8 cellular contexts compared by ENCODE assay signal in the genomic region with DNA sequence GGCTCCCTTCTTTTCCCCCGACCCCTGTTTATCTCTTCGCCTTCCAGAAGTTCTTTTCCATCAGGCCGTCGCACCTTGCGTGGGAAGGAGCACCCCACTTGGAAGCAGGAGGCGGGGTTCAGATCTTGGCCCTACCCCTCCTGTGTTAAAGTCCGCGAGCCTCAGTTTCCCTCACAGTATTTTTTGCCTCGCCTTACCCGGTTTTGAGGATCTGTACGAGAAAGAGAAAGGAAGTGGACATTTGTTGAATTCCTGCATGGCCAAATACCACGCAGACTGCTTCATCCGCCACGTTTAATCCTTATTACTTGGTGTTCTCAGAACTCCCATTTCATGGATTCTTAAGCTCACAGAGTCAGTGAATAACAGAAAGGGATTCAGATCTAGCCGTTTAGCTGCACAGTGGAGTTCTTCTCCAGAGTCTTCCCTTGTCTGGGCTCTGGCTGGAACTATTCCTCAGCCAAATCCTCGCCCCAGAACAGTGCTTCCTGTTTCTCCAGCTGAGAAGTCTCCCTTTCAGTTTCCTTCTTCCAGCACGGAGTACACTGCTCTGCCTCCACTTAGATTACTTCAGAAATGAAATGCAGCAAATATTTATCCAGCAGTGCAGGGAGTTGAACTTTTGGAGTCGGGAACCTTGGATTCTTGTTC. TPM values are rescaled to one million over a fixed set of nuclear protein-coding genes. Genes with fewer than 3 reads are reported as not detected.
A peak's percentile ranks its signal among the peaks of the same experiment; 100 is the strongest.
DNase-seq lines count a peak whose midpoint lies in the region; ATAC-seq and TF ChIP-seq lines count a peak whose summit lies in the region.

No MANE protein-coding gene starts in this region.

- H3K27ac ChIP-seq in thymus (ENCODE audit: low read depth) = peak overlapping the region; percentile 81

- no peaks in the 10 kb centered on the region for H3K9me3 ChIP-seq in thymus (ENCODE audit: control insufficient read depth)

- 2 to 3% methylated on average over 18 of the region's 18 CpGs for WGBS in lower leg skin, 2 donors
- 12% methylated on average over 18 of the region's 18 CpGs for WGBS in thymus

- no peaks in the 10 kb centered on the region for H3K27me3 ChIP-seq in thymus (ENCODE audit: control insufficient read depth, insufficient read depth)

- H3K36me3 ChIP-seq in thymus (ENCODE audit: control insufficient read depth, insufficient read depth) = peaks cover 4% of the 10 kb centered on the region

- DNase-seq in G401 (ENCODE audit: low spot score) (peak; percentile 36), MV-4-11 (lab: John Stamatoyannopoulos, UW) (peak; percentile 56), cerebellum (ENCODE audit: low spot score) (peak; percentile 30), lower leg skin (ENCODE audit: low spot score in 2 of 2) (peak in 1 of 2 donors; percentile 68), epidermal melanocyte (ENCODE audit: insufficient read length, low spot score) (no peak)

- peaks cover 12% of the 10 kb centered on the region for H3K4me1 ChIP-seq in thymus (ENCODE audit: control insufficient read depth, insufficient read depth, low read length)

- intact Hi-C loops in lower leg skin (cut with DNase I; ENCODE audit: low total_unique reads) = loop anchor here (5.0 kb wide), 1 partner anchor 100 kb away; no protein-coding TSS in a partner anchor

- no peak for TF ChIP-seq CTCF in lower leg skin (IDR thresholded peaks at IDR 0.05)

- H3K4me3 ChIP-seq in lower leg skin (ENCODE audit: low read depth, poor library complexity, severe bottlenecking) (peak overlapping the region; percentile 28), thymus (ENCODE audit: low read length) (peak overlapping the region; percentile 48)

- in situ Hi-C loops in G401 (cut with HindIII; ENCODE audit: low sequenced_read_pairs) = no loop called here

- TF ChIP-seq POLR2A in lower leg skin (IDR thresholded peaks at IDR 0.05) = no peak

- no peak for ATAC-seq in HG03521 (IDR thresholded peaks at IDR 0.05; ENCODE audit: unreplicated experiment)
- no peak for ATAC-seq in HG02973 (IDR thresholded peaks at IDR 0.05; ENCODE audit: unreplicated experiment)

RNA-seq across cellular contexts. Expression of a gene that starts 0.6 kb away (rescaled TPM):
- total RNA-seq in G401 (2014; rRNA removed; shearing (Covaris generic)) = 78.5 and 123 TPM in 2 replicates
- total RNA-seq in cerebellum = 19.1 TPM
- total RNA-seq in lower leg skin = 100 to 1,000 TPM; 118 to 143 (median 130) TPM
- polyA plus RNA-seq in thymus = 155 TPM

RNA-seq across cellular contexts. Expression of a gene that starts 11.2 kb away (rescaled TPM):
- 59.3 and 61.8 TPM in 2 replicates for total RNA-seq in G401 (2014; rRNA removed; shearing (Covaris generic))
- total RNA-seq in cerebellum (36.0 TPM), lower leg skin (10 to 100 TPM; 35.5 to 47.9 (median 38.1) TPM)
- 28.7 TPM for polyA plus RNA-seq in thymus

RNA-seq across cellular contexts. Expression of a gene that starts 32.9 kb away (rescaled TPM):
- 15.0 and 16.7 TPM in 2 replicates for total RNA-seq in G401 (2014; rRNA removed; shearing (Covaris generic))
- total RNA-seq in cerebellum = 12.1 TPM
- 10 to 100 TPM; 13.7 to 28.9 (median 21.5) TPM for total RNA-seq in lower leg skin
- polyA plus RNA-seq in thymus = 14.8 TPM

RNA-seq across cellular contexts. Expression of a gene that starts 33.6 kb away (rescaled TPM):
- total RNA-seq in G401 (2014; rRNA removed; shearing (Covaris generic)) = 72.4 and 97.0 TPM in 2 replicates
- total RNA-seq in cerebellum (21.8 TPM), lower leg skin (100 to 1,000 TPM in 1 of 4 donors, 10 to 100 TPM in 3; 40.9 to 157 (median 61.8) TPM)
- 84.5 TPM for polyA plus RNA-seq in thymus

RNA-seq across cellular contexts. Expression of a gene that starts 36.4 kb away (rescaled TPM):
- total RNA-seq in G401 (2014; rRNA removed; shearing (Covaris generic)) = 3.2 and 3.9 TPM in 2 replicates
- total RNA-seq in cerebellum = 20.3 TPM
- 10 to 100 TPM; 19.7 to 34.4 (median 26.0) TPM for total RNA-seq in lower leg skin
- 16.9 TPM for polyA plus RNA-seq in thymus
